18 cellular contexts compared by ENCODE assay signal in genomic region chr2:40546792-40547191, GRCh38.
DNase-seq lines count a peak whose midpoint lies in the region; ATAC-seq and TF ChIP-seq lines count a peak whose summit lies in the region.
"Had no signal": no experiment of that assay in that cellular context is flagged by ENCODE, and none has a peak within 500 bp of the region (broad histone marks: within the 10 kb centered on the region; RNA-seq: fewer than 3 reads in every experiment).

No MANE protein-coding gene starts in this region.

- no peaks in the 10 kb centered on the region for H3K36me3 Mint-ChIP-seq in nephron (ENCODE audit: low read depth)
- H3K36me3 Mint-ChIP-seq: CD8-positive, alpha-beta T cell had no signal

- no peaks in the 10 kb centered on the region for H3K27me3 ChIP-seq in upper lobe of right lung
- H3K27me3 ChIP-seq: BE2C had no signal

- ATAC-seq in upper lobe of right lung (no peak), omental fat pad (ENCODE audit: low FRiP score) (no peak)
- ATAC-seq: CD8-positive, alpha-beta T cell had no signal

- no peaks in the 10 kb centered on the region for H3K27me3 Mint-ChIP-seq in nephron (ENCODE audit: low read depth)

- peak overlapping the region; percentile 13 to 56 (median 47) for H3K27ac Mint-ChIP-seq in nephron
- H3K27ac Mint-ChIP-seq: CD8-positive, alpha-beta T cell; HFFc6 had no signal

- CTCF ChIA-PET in HEK293T (lab: Yijun Ruan, JAX) = no interaction called here

- no peak for DNase-seq in HEK293T (ENCODE audit: extremely low spot score)
- DNase-seq in NOMO-1 treated with DMSO at 0.1 percent for 48 hours (lab: John Stamatoyannopoulos, UW; ENCODE audit: unreplicated experiment) = peak; percentile 63
- peak; percentile 15 for DNase-seq in RPMI7951 (ENCODE audit: low read depth)
- no peak for DNase-seq in upper lobe of right lung
- no peak for DNase-seq in omental fat pad (ENCODE audit: low spot score)
- DNase-seq in coronary artery (ENCODE audit: low spot score) = no peak
- no peak for DNase-seq in NCI-H1930 (lab: John Stamatoyannopoulos, UW)
- DNase-seq: BE2C; Caco-2; CD8-positive, alpha-beta T cell; DMS53; GF-D8; GOT3; HFFc6 had no signal

- H3K4me3 ChIP-seq in upper lobe of right lung (no peak overlapping the region), coronary artery (no peak overlapping the region)
- H3K4me3 ChIP-seq: HAP-1 had no signal

- H3K4me1 ChIP-seq in upper lobe of right lung = no peaks in the 10 kb centered on the region
- H3K4me1 ChIP-seq: BE2C, Caco-2 had no signal

- no peaks in the 10 kb centered on the region for H3K36me3 ChIP-seq in upper lobe of right lung
- H3K36me3 ChIP-seq: BE2C, HAP-1 had no signal

- H3K4me1 Mint-ChIP-seq in nephron = peaks cover 11% of the 10 kb centered on the region

- intact Hi-C loops in upper lobe of right lung (cut with DNase I) = no loop called here

- H3K27ac ChIP-seq in upper lobe of right lung (no peak overlapping the region), coronary artery (no peak overlapping the region)
- H3K27ac ChIP-seq: C4-2B, HL-60 had no signal

- no peaks in the 10 kb centered on the region for H3K9me3 ChIP-seq in upper lobe of right lung
- H3K9me3 ChIP-seq: BE2C, Caco-2, HAP-1 had no signal

- no peak overlapping the region for H3K4me3 Mint-ChIP-seq in nephron
- H3K4me3 Mint-ChIP-seq: CD8-positive, alpha-beta T cell; HFFc6 had no signal

- no peaks in the 10 kb centered on the region for H3K9me3 Mint-ChIP-seq in nephron
- H3K9me3 Mint-ChIP-seq: HFFc6 had no signal

- TF ChIP-seq CTCF in nephron (IDR thresholded peaks at IDR 0.05; ENCODE audit: unreplicated experiment in 3 of 3) (no peak), upper lobe of right lung (IDR thresholded peaks at IDR 0.05) (no peak), omental fat pad (IDR thresholded peaks at IDR 0.05) (no peak), coronary artery (IDR thresholded peaks at IDR 0.05) (no peak)

- POLR2A ChIA-PET in HEK293T (lab: Yijun Ruan, JAX) = interaction anchor here (0.9 kb wide), 1 partner anchor 10 kb away, joined by 3 read pairs; no protein-coding TSS in a partner anchor

TF ChIP-seq in HEK293T, 16 proteins besides CTCF, POLR2A, EP300 and RAD21:
- TF ChIP-seq FOXA1 (IDR thresholded peaks at IDR 0.05) (no peak), LEF1 (IDR thresholded peaks at IDR 0.05; ENCODE audit: borderline replicate concordance) (no peak), NFRKB (IDR thresholded peaks at IDR 0.05) (no peak), PKNOX1 (IDR thresholded peaks at IDR 0.05) (peak; percentile 80), ARNT (IDR thresholded peaks at IDR 0.05) (no peak)

Comparison
In these comparisons a context has a peak if more than half of its experiments do, and no peak if none do; other contexts are left out.
1. DNase-seq: peak in NOMO-1 treated with DMSO at 0.1 percent for 48 hours (single experiment) and RPMI7951 (single experiment); none in HEK293T (single experiment), upper lobe of right lung (single experiment), omental fat pad (single experiment), coronary artery (single experiment) and NCI-H1930 (0 of 2).